8 cellular contexts compared by ENCODE assay signal in genomic region chr15:45705510-45706473, GRCh38.
DNase-seq lines count a peak whose midpoint lies in the region; ATAC-seq, FAIRE-seq and TF ChIP-seq lines count a peak whose summit lies in the region.

No MANE protein-coding gene starts in this region.

- peak; percentile 87 for TF ChIP-seq CTCF in brain microvascular endothelial cell (IDR thresholded peaks at IDR 0.05; ENCODE audit: low read depth, low read length, missing control alignments)

- H3K4me3 ChIP-seq in brain microvascular endothelial cell (ENCODE audit: low read depth, low read length) = peak overlapping the region; percentile 59
- H3K4me3 ChIP-seq in iPS-18c (ENCODE audit: insufficient read depth, low read depth, low read length) = peak overlapping the region; percentile 47
- peak overlapping the region; percentile 73 for H3K4me3 ChIP-seq in skeletal muscle satellite cell (ENCODE audit: low read length)

- peak; percentile 67 for DNase-seq in activated gamma-delta T cell treated with Interleukin-2 at 50 U/mL for 16 hours
- no peak for DNase-seq in activated gamma-delta T cell (lab: John Stamatoyannopoulos, UW)
- DNase-seq in NCI-H2029 (lab: John Stamatoyannopoulos, UW) = peak; percentile 60
- peak; percentile 77 for DNase-seq in brain microvascular endothelial cell

- H3K27me3 ChIP-seq in brain microvascular endothelial cell (replicated peaks) (no peaks in the 10 kb centered on the region), skeletal muscle satellite cell (ENCODE audit: control insufficient read depth, insufficient read depth, low read length) (no peaks in the 10 kb centered on the region)

- H3K27ac ChIP-seq in brain microvascular endothelial cell = no peak overlapping the region

- in situ Hi-C loops in brain microvascular endothelial cell (cut with HindIII; ENCODE audit: low pct_ligation_motif_present, low sequenced_read_pairs) = no loop called here

- H3K4me2 ChIP-seq in skeletal muscle satellite cell (ENCODE audit: low read length) = peak overlapping the region; percentile 82

- ATAC-seq in HG03039 (IDR thresholded peaks at IDR 0.05; ENCODE audit: unreplicated experiment) = peak; percentile 77

- peak; percentile 5 for FAIRE-seq in TTC549 (lab: Jason Lieb, UNC)

- no peaks in the 10 kb centered on the region for H3K4me1 ChIP-seq in skeletal muscle satellite cell (ENCODE audit: control insufficient read depth, insufficient read depth, low read length)

- H3K36me3 ChIP-seq in brain microvascular endothelial cell (replicated peaks) (no peaks in the 10 kb centered on the region), skeletal muscle satellite cell (ENCODE audit: insufficient read depth, low read length) (no peaks in the 10 kb centered on the region)

- H3K9ac ChIP-seq in skeletal muscle satellite cell (ENCODE audit: low read depth, low read length) = peak overlapping the region; percentile 71

- no peaks in the 10 kb centered on the region for H3K9me3 ChIP-seq in iPS-18c (ENCODE audit: control insufficient read depth, insufficient read depth, low read length)
- H3K9me3 ChIP-seq in skeletal muscle satellite cell (replicated peaks; ENCODE audit: low read length) = no peaks in the 10 kb centered on the region
